1 cellular context compared by ENCODE assay signal in genomic region chr1:7508830-7509508, GRCh38.
TF ChIP-seq lines count a peak whose summit lies in the region.

No MANE protein-coding gene starts in this region.

TF ChIP-seq in H1, 55 proteins besides CTCF, POLR2A, EP300 and RAD21 (continued from another document):
- TF ChIP-seq RFX5 (IDR thresholded peaks at IDR 0.05; ENCODE audit: borderline replicate concordance, low read depth, low read length) = no peak
- no peak for TF ChIP-seq PHF8 (conservative IDR thresholded peaks at IDR 0.05; ENCODE audit: low read depth, low read length)
- no peak for TF ChIP-seq NRF1 (IDR thresholded peaks at IDR 0.05; ENCODE audit: low read depth, low read length)
- no peak for TF ChIP-seq SUZ12 (IDR thresholded peaks at IDR 0.05; ENCODE audit: low read length)
- TF ChIP-seq GTF2F1 (IDR thresholded peaks at IDR 0.05; ENCODE audit: borderline replicate concordance, low read depth, low read length) = no peak
- no peak for TF ChIP-seq JUN (IDR thresholded peaks at IDR 0.05; ENCODE audit: low read depth, low read length)
- no peak for TF ChIP-seq POU5F1 (IDR thresholded peaks at IDR 0.05; ENCODE audit: low read depth, low read length)
